ENCODE assay signal across 1 cellular context in genomic region chr2:241926541-241927311, GRCh38.
TF ChIP-seq lines count a peak whose summit lies in the region.

No MANE protein-coding gene starts in this region.

TF ChIP-seq in HepG2, 621 proteins besides CTCF, POLR2A, EP300 and RAD21 (continued from another document and continues in another):
- TF ChIP-seq UBTF (CRISPR knock-in tag; IDR thresholded peaks at IDR 0.05) = peak; percentile 34; the same call in 1 of the 2 replicates
- TF ChIP-seq ZNF574 (CRISPR knock-in tag; IDR thresholded peaks at IDR 0.05) = 0 out of 2 replicates have a peak, but pooled peaks have one; percentile 24
- no peak for TF ChIP-seq PITX1 (CRISPR knock-in tag; IDR thresholded peaks at IDR 0.05)
- TF ChIP-seq PPARG (CRISPR knock-in tag; conservative IDR thresholded peaks at IDR 0.05) = peak; percentile 67
- TF ChIP-seq FOXP4 (CRISPR knock-in tag; IDR thresholded peaks at IDR 0.05) = peak; percentile 41; the same call in 1 of the 2 replicates
- TF ChIP-seq TSC22D2 (CRISPR knock-in tag; IDR thresholded peaks at IDR 0.05; ENCODE audit: borderline replicate concordance) = no peak
- TF ChIP-seq ZFP91 (CRISPR knock-in tag; IDR thresholded peaks at IDR 0.05; ENCODE audit: borderline replicate concordance) = peak; percentile 48; the same call in 1 of the 2 replicates
- TF ChIP-seq TFE3 (CRISPR knock-in tag; IDR thresholded peaks at IDR 0.05) = peak; percentile 43; the same call in 1 of the 2 replicates
- peak; percentile 86 for TF ChIP-seq SALL1 (CRISPR knock-in tag; IDR thresholded peaks at IDR 0.05)
- 0 out of 2 replicates have a peak, but pooled peaks have one; percentile 41 for TF ChIP-seq ATF2 (CRISPR knock-in tag; IDR thresholded peaks at IDR 0.05)
- TF ChIP-seq ZNF382 (CRISPR knock-in tag; IDR thresholded peaks at IDR 0.05; ENCODE audit: borderline replicate concordance) = no peak
- no peak for TF ChIP-seq ZNF644 (CRISPR knock-in tag; IDR thresholded peaks at IDR 0.05; ENCODE audit: low read depth)
- no peak for TF ChIP-seq TEF (CRISPR knock-in tag; IDR thresholded peaks at IDR 0.05)
- TF ChIP-seq SAP130 (CRISPR knock-in tag; IDR thresholded peaks at IDR 0.05; ENCODE audit: low read depth) = 0 out of 2 replicates have a peak, but pooled peaks have one; percentile 18
- no peak for TF ChIP-seq KDM1A (CRISPR knock-in tag; IDR thresholded peaks at IDR 0.05)
- TF ChIP-seq PRDM15 (CRISPR knock-in tag; IDR thresholded peaks at IDR 0.05) = no peak
- no peak for TF ChIP-seq NFE2L2 (IDR thresholded peaks at IDR 0.05; ENCODE audit: low read length)
- TF ChIP-seq ZNF710 (CRISPR knock-in tag; IDR thresholded peaks at IDR 0.05; ENCODE audit: borderline replicate concordance) = no peak
- TF ChIP-seq ZNF446 (CRISPR knock-in tag; IDR thresholded peaks at IDR 0.05) = no peak
- no peak for TF ChIP-seq ZNF709 (CRISPR knock-in tag; IDR thresholded peaks at IDR 0.05)
- TF ChIP-seq SNAI1 (CRISPR knock-in tag; IDR thresholded peaks at IDR 0.05; ENCODE audit: borderline replicate concordance) = no peak
- no peak for TF ChIP-seq FIP1L1 (IDR thresholded peaks at IDR 0.05; ENCODE audit: borderline replicate concordance, insufficient read depth, low read depth, low read length)
- TF ChIP-seq JUNB (CRISPR knock-in tag; IDR thresholded peaks at IDR 0.05; ENCODE audit: borderline replicate concordance) = no peak
- no peak for TF ChIP-seq ZNF788 (CRISPR knock-in tag; IDR thresholded peaks at IDR 0.05; ENCODE audit: borderline replicate concordance)
- no peak for TF ChIP-seq ATF4 (CRISPR knock-in tag; IDR thresholded peaks at IDR 0.05)
- TF ChIP-seq ZNF20 (CRISPR knock-in tag; IDR thresholded peaks at IDR 0.05) = no peak
- no peak for TF ChIP-seq ZFP36L2 (CRISPR knock-in tag; IDR thresholded peaks at IDR 0.05)
- TF ChIP-seq ZNF704 (CRISPR knock-in tag; IDR thresholded peaks at IDR 0.05; ENCODE audit: borderline replicate concordance) = 0 out of 2 replicates have a peak, but pooled peaks have one; percentile 49
- no peak for TF ChIP-seq HCFC1 (IDR thresholded peaks at IDR 0.05; ENCODE audit: low read depth, low read length)
- TF ChIP-seq GLMP (CRISPR knock-in tag; IDR thresholded peaks at IDR 0.05; ENCODE audit: borderline replicate concordance) = no peak
- TF ChIP-seq HOXD1 (CRISPR knock-in tag; IDR thresholded peaks at IDR 0.05) = no peak
- no peak for TF ChIP-seq KDM4B (CRISPR knock-in tag; IDR thresholded peaks at IDR 0.05)
- TF ChIP-seq NFKB2 (CRISPR knock-in tag; IDR thresholded peaks at IDR 0.05; ENCODE audit: borderline replicate concordance) = peak; percentile 37; the same call in 1 of the 2 replicates
